8 cellular contexts compared by ENCODE assay signal in genomic region chr7:44201813-44202212, GRCh38. TPM values are rescaled to one million over a fixed set of nuclear protein-coding genes. Genes with fewer than 3 reads are reported as not detected.
A peak's percentile ranks its signal among the peaks of the same experiment; 100 is the strongest.
DNase-seq lines count a peak whose midpoint lies in the region; ATAC-seq, FAIRE-seq and TF ChIP-seq lines count a peak whose summit lies in the region.

No MANE protein-coding gene starts in this region.

- H4K20me1 ChIP-seq in K562 (replicated peaks; ENCODE audit: control insufficient read depth, insufficient read depth, low read length), result peaks cover 11% of the 10 kb centered on the region; the same call in 1 of the 2 replicates

- ATAC-seq in stimulated activated naive CD8-positive, alpha-beta T cell treated with anti-CD3 and anti-CD28 coated beads, Interleukin-15, Interleukin-2, amounts not matched to agents 100 U/mL and 50 U/mL, for 24 hours, result no peak
- ATAC-seq in K562 (no peak), memory B cell (ENCODE audit: low read depth) (no peak), aorta (ENCODE audit: low FRiP score) (no peak)

- peaks cover 29% of the 10 kb centered on the region for H3K36me3 Mint-ChIP-seq in stimulated activated naive CD8-positive, alpha-beta T cell treated with anti-CD3 and anti-CD28 coated beads, Interleukin-15, Interleukin-2, amounts not matched to agents 100 ng/mL and 50 ng/mL, for 24 hours (ENCODE audit: low read depth)
- H3K36me3 Mint-ChIP-seq in memory B cell, result peaks cover 15% of the 10 kb centered on the region

- FAIRE-seq in K562 (lab: Jason Lieb, UNC), result no peak

- peak overlapping the region; percentile 97 for H3K4me3 ChIP-seq in K562
- H3K4me3 ChIP-seq in aorta (ENCODE audit: low read length in 2 of 2), result peak overlapping the region; percentile 85 to 99

- peaks cover 33% of the 10 kb centered on the region for H3K79me2 ChIP-seq in K562 (ENCODE audit: control insufficient read depth, insufficient read depth, low read length)

- peaks cover 3 to 7% of the 10 kb centered on the region in 2 experiments; a peak in 3 of 5 replicates for H3K4me1 ChIP-seq in K562 (replicated peaks in 1 of 2; ENCODE audit: control insufficient read depth in 2 of 2, insufficient read depth in 2 of 2, low read length in 2 of 2)
- peaks cover 0 to 3% of the 10 kb centered on the region in 2 donors for H3K4me1 ChIP-seq in aorta (ENCODE audit: control insufficient read depth in 1 of 2, insufficient read depth in 2 of 2, low read length in 2 of 2)

- no peaks in the 10 kb centered on the region for H3K9me3 Mint-ChIP-seq in stimulated activated naive CD8-positive, alpha-beta T cell treated with anti-CD3 and anti-CD28 coated beads, Interleukin-15, Interleukin-2, amounts not matched to agents 100 ng/mL and 50 ng/mL, for 24 hours
- no peaks in the 10 kb centered on the region for H3K9me3 Mint-ChIP-seq in memory B cell

- no TSS peak for BruUV-seq in K562 (replicated peaks; lab: Mats Ljungman, UMichigan)

- peak overlapping the region; percentile 89 for H3K4me3 Mint-ChIP-seq in stimulated activated naive CD8-positive, alpha-beta T cell treated with anti-CD3 and anti-CD28 coated beads, Interleukin-15, Interleukin-2, amounts not matched to agents 100 ng/mL and 50 ng/mL, for 24 hours
- H3K4me3 Mint-ChIP-seq in memory B cell, result peak overlapping the region; percentile 90

- WGBS in K562 (ENCODE audit: insufficient coverage, low coverage, missing lambda C conversion rate), result under 1% methylated on average over 8 of the region's 8 CpGs
- WGBS in aorta, 2 donors, result 18 to 20% methylated on average over 8 of the region's 8 CpGs

- H3K4me1 Mint-ChIP-seq in stimulated activated naive CD8-positive, alpha-beta T cell treated with anti-CD3 and anti-CD28 coated beads, Interleukin-15, Interleukin-2, amounts not matched to agents 100 ng/mL and 50 ng/mL, for 24 hours (ENCODE audit: low read depth), result peaks cover 28% of the 10 kb centered on the region
- H3K4me1 Mint-ChIP-seq in memory B cell, result peaks cover 16% of the 10 kb centered on the region

- no peaks in the 10 kb centered on the region for H3K9me3 ChIP-seq in K562 (replicated peaks; ENCODE audit: control insufficient read depth, insufficient read depth, low read depth, low read length)
- H3K9me3 ChIP-seq in aorta (ENCODE audit: control insufficient read depth, low read length), result no peaks in the 10 kb centered on the region

- H3K9ac ChIP-seq in K562 (ENCODE audit: insufficient read depth in 1 of 2, low read depth in 2 of 2, low read length in 2 of 2), result peak overlapping the region; percentile 50 to 78; a peak in 3 of 4 replicates

- in situ Hi-C loops in K562 (cut with MboI), result no loop called here

- TF ChIP-seq EP300 in K562 (IDR thresholded peaks at IDR 0.05; ENCODE audit: low read length), result no peak

- H3K4me2 ChIP-seq in K562 (ENCODE audit: insufficient read depth, low read length), result peak overlapping the region; percentile 90

- H3K27ac ChIP-seq in K562 (ENCODE audit: extremely low read depth, low read depth, low read length) (no peak overlapping the region), aorta (ENCODE audit: low read depth in 1 of 2, low read length in 2 of 2) (no peak overlapping the region)

- intact Hi-C loops in K562 (cut with micrococcal nuclease) (no loop called here), aorta (cut with DNase I) (no loop called here)

- TF ChIP-seq RAD21 in K562 (CRISPR knock-in tag; conservative IDR thresholded peaks at IDR 0.05 in 1 of 2, IDR thresholded peaks at IDR 0.05 in 1 of 2), result no peak

- H3K27me3 ChIP-seq in K562 (ENCODE audit: control insufficient read depth in 2 of 2, insufficient read depth in 2 of 2, low read length in 2 of 2) (no peaks in the 10 kb centered on the region), aorta (ENCODE audit: control insufficient read depth in 1 of 2, insufficient read depth in 2 of 2, low read length in 1 of 2) (no peaks in the 10 kb centered on the region)

- H3K27ac Mint-ChIP-seq in stimulated activated naive CD8-positive, alpha-beta T cell treated with anti-CD3 and anti-CD28 coated beads, Interleukin-15, Interleukin-2, amounts not matched to agents 100 ng/mL and 50 ng/mL, for 24 hours, result peak overlapping the region; percentile 82
- no peak overlapping the region for H3K27ac Mint-ChIP-seq in memory B cell

- POLR2A ChIA-PET in K562 (lab: Yijun Ruan, JAX), result interaction anchor here (0.6 kb wide), 1 partner anchor 119 kb away, joined by 3 read pairs; no protein-coding TSS in a partner anchor

- peaks cover 5% of the 10 kb centered on the region for H3K27me3 Mint-ChIP-seq in stimulated activated naive CD8-positive, alpha-beta T cell treated with anti-CD3 and anti-CD28 coated beads, Interleukin-15, Interleukin-2, amounts not matched to agents 100 ng/mL and 50 ng/mL, for 24 hours
- H3K27me3 Mint-ChIP-seq in memory B cell, result no peaks in the 10 kb centered on the region

- H3K9me1 ChIP-seq in K562 (ENCODE audit: control insufficient read depth, insufficient read depth, low read length), result no peaks in the 10 kb centered on the region

- no peak for DNase-seq in stimulated activated naive CD8-positive, alpha-beta T cell treated with anti-CD3 and anti-CD28 coated beads, Interleukin-15, Interleukin-2, amounts not matched to agents 100 U/mL and 50 U/mL, for 24 hours
- DNase-seq in K562 (ENCODE audit: extremely low read depth in 1 of 4, low spot score in 3 of 4) (peak in 1 of 4 experiments; percentile 28), memory B cell (ENCODE audit: low spot score in 2 of 2) (no peak), aorta (no peak), NCI-H82 (lab: John Stamatoyannopoulos, UW) (no peak), GDM1 (lab: John Stamatoyannopoulos, UW) (no peak), NCI-H526 treated with DMSO at 0.1 percent for 48 hours (lab: John Stamatoyannopoulos, UW) (no peak)

- no peak for TF ChIP-seq CTCF in K562 (IDR thresholded peaks at IDR 0.05 in 2 of 3, conservative IDR thresholded peaks at IDR 0.05 in 1 of 3; ENCODE audit: insufficient read depth in 2 of 3, low read depth in 1 of 3, low read length in 3 of 3)

- TF ChIP-seq POLR2A in K562 (conservative IDR thresholded peaks at IDR 0.05), result no peak

- H3K36me3 ChIP-seq in K562 (ENCODE audit: control insufficient read depth, insufficient read depth, low read length) (peaks cover 40% of the 10 kb centered on the region), aorta (ENCODE audit: control insufficient read depth in 1 of 2, insufficient read depth in 2 of 2, low read length in 1 of 2) (peaks cover 0 to 4% of the 10 kb centered on the region in 2 donors)

- H2AFZ ChIP-seq in K562 (ENCODE audit: low read depth, low read length), result no peak overlapping the region

- CTCF ChIA-PET in K562 (lab: Yijun Ruan, JAX; ENCODE audit: low intra/inter-chr PET ratio), result interaction anchor here (0.7 kb wide), 2 partner anchors 70 to 595 kb away, joined by 3 to 4 read pairs; no protein-coding TSS in a partner anchor

TF ChIP-seq in K562, 482 proteins besides CTCF, POLR2A, EP300 and RAD21 (continues in another document):
- TF ChIP-seq CEBPG (CRISPR knock-in tag; IDR thresholded peaks at IDR 0.05) (no peak), CEBPG (tag; conservative IDR thresholded peaks at IDR 0.05 in 1 of 2, IDR thresholded peaks at IDR 0.05 in 1 of 2) (0 out of 4 replicates have a peak, but pooled peaks of 1 of the 2 experiments have one; percentile 12), SIN3A (IDR thresholded peaks at IDR 0.05; ENCODE audit: borderline replicate concordance in 2 of 2, control insufficient read depth in 1 of 2, low read depth in 2 of 2, low read length in 2 of 2) (0 out of 4 replicates have a peak, but pooled peaks of 1 of the 2 experiments have one; percentile 53)

RNA-seq across cellular contexts. Expression of gene YKT6, which starts 1.0 kb away (rescaled TPM):
- 52.9 and 122 TPM in 2 replicates for total RNA-seq in K562 (2011; cell fraction: chromatin; rRNA removed; ENCODE audit: low replicate concordance)
- 80.8 and 98.2 TPM in 2 replicates for total RNA-seq in K562 (2011; cell fraction: nucleolus; rRNA removed)
- 90.6 and 91.5 TPM in 2 replicates for total RNA-seq in K562 (2011; cell fraction: nucleoplasm; rRNA removed)
- total RNA-seq in K562 (2014; rRNA removed) (82.0 and 96.9 TPM in 2 replicates), K562 (2014; rRNA removed; fragmentation: Illumina TruSeq; extraction: Trizol) (52.0 and 57.7 TPM in 2 replicates), K562 (2015; rRNA removed; fragmentation: Illumina TruSeq; extraction: Trizol) (56.9 and 59.5 TPM in 2 replicates), K562 (2021) (73.2 and 80.6 TPM in 2 replicates), aorta (10 to 100 TPM; 55.4 to 73.1 TPM)
- polyA plus RNA-seq in K562 (2011; rRNA removed) (90.6 and 96.8 TPM in 2 replicates), K562 (2014; fragmentation: Illumina TruSeq; extraction: Trizol) (73.0 and 80.6 TPM in 2 replicates), K562 (2014; fragmentation: Nextera tagmentation; extraction: Ambion mirVana) (1 to 10 TPM; 1.6 to 2.8 TPM), K562 (2014; rRNA removed) (75.1 and 96.5 TPM in 2 replicates), aorta (10 to 100 TPM; 47.2 to 53.2 TPM)
- polyA plus RNA-seq in K562 (2011; cell fraction: cytosol; rRNA removed), result 88.6 and 98.5 TPM in 2 replicates
- polyA plus RNA-seq in K562 (2011; cell fraction: nucleus; rRNA removed), result 128 and 156 TPM in 2 replicates
- polyA plus RNA-seq in K562 (2012), result 75.1 and 76.7 TPM in 2 replicates
- 46.0 and 54.8 TPM in 2 replicates for polyA minus RNA-seq in K562 (2011; rRNA and poly(A)+ RNA removed)
- polyA minus RNA-seq in K562 (2011; cell fraction: cytosol; rRNA and poly(A)+ RNA removed), result 25.1 and 28.8 TPM in 2 replicates
- 46.4 and 60.2 TPM in 2 replicates for polyA minus RNA-seq in K562 (2011; cell fraction: nucleus; rRNA and poly(A)+ RNA removed)

RNA-seq across cellular contexts. Expression of gene GCK, which starts 12.6 kb away (rescaled TPM):
- not detected in 2 replicates for total RNA-seq in K562 (2011; cell fraction: chromatin; rRNA removed; ENCODE audit: low replicate concordance)
- not detected in 2 replicates for total RNA-seq in K562 (2011; cell fraction: nucleolus; rRNA removed)
- not detected in 2 replicates for total RNA-seq in K562 (2011; cell fraction: nucleoplasm; rRNA removed)
- 0.14 and 0.16 TPM in 2 replicates for total RNA-seq in K562 (2014; rRNA removed)
- total RNA-seq in K562 (2014; rRNA removed; fragmentation: Illumina TruSeq; extraction: Trizol), result 0.18 TPM in 1 of 2 replicates, not detected in the other
- 0.11 TPM in 1 of 2 replicates, not detected in the other for total RNA-seq in K562 (2015; rRNA removed; fragmentation: Illumina TruSeq; extraction: Trizol)
- 0.11 and 0.22 TPM in 2 replicates for total RNA-seq in K562 (2021)
- polyA plus RNA-seq in K562 (2011; rRNA removed), result not detected in 2 replicates
- polyA plus RNA-seq in K562 (2011; cell fraction: cytosol; rRNA removed), result 0.04 and 0.09 TPM in 2 replicates
- polyA plus RNA-seq in K562 (2011; cell fraction: nucleus; rRNA removed), result 0.13 TPM in 1 of 2 replicates, not detected in the other
- polyA plus RNA-seq in K562 (2012), result 0.79 and 1.2 TPM in 2 replicates
- polyA plus RNA-seq in K562 (2014; fragmentation: Illumina TruSeq; extraction: Trizol), result not detected in 2 replicates
- polyA plus RNA-seq in K562 (2014; fragmentation: Nextera tagmentation; extraction: Ambion mirVana), result under 1 TPM; 0.25 to 0.55 TPM
- polyA plus RNA-seq in K562 (2014; rRNA removed), result 0.13 and 0.35 TPM in 2 replicates
- polyA minus RNA-seq in K562 (2011; rRNA and poly(A)+ RNA removed), result not detected in 2 replicates
- not detected in 2 replicates for polyA minus RNA-seq in K562 (2011; cell fraction: cytosol; rRNA and poly(A)+ RNA removed)
- polyA minus RNA-seq in K562 (2011; cell fraction: nucleus; rRNA and poly(A)+ RNA removed), result not detected in 2 replicates
- total RNA-seq in aorta, result 1 to 10 TPM; 1.2 to 1.9 TPM
- 1 to 10 TPM; 2.1 to 6.6 TPM for polyA plus RNA-seq in aorta
